ENCODE assay signal across 30 cellular contexts in genomic region chr9:126854734-126855133, GRCh38.
"Had no signal": no experiment of that assay in that cellular context is flagged by ENCODE, and none has a peak within 500 bp of the region (broad histone marks: within the 10 kb centered on the region; RNA-seq: fewer than 3 reads in every experiment).

No MANE protein-coding gene starts in this region.

- H3K9ac ChIP-seq: neural progenitor cell had no signal

- DNase-seq: hypothalamus; immature natural killer cell; kidney; left colon; left lung; lower lobe of right lung; mammary epithelial cell; mesenchymal stem cell; naive B cell; natural killer cell; nephron progenitor cell; occipital lobe; ovary; retina; right cardiac atrium; sigmoid colon; small intestine; stimulated activated CD4-positive, alpha-beta T cell treated with anti-CD3 and anti-CD28 coated beads, Interleukin-1b, Interleukin-23, amount 100 ng/mL, for 48 hours; stimulated activated CD4-positive, alpha-beta T cell treated with anti-CD3 and anti-CD28 coated beads, Interleukin-2, amount 100 ng/mL, for 48 hours; stimulated activated CD4-positive, alpha-beta T cell treated with anti-CD3 and anti-CD28 coated beads, Interleukin-4, amount 100 ng/mL, for 4 hours; stimulated activated CD8-positive, alpha-beta memory T cell treated with anti-CD3 and anti-CD28 coated beads, Interleukin-4, amount 100 ng/mL, for 48 hours; stimulated activated naive CD4-positive, alpha-beta T cell treated with Interleukin-2 at 50 U/mL for 16 hours; stimulated activated naive CD8-positive, alpha-beta T cell treated with anti-CD3 and anti-CD28 coated beads, Interleukin-15, amount 100 ng/mL, for 72 hours; substantia nigra; uterus had no signal

- H3K4me1 ChIP-seq: uterus had no signal

- H3K4me3 ChIP-seq: left lung, lower lobe of right lung, neural progenitor cell, ovary, sigmoid colon, tibial nerve, uterus had no signal

- H3K36me3 ChIP-seq: left lung, lower lobe of right lung, neural progenitor cell, neutrophil, ovary, sigmoid colon, tibial nerve, uterus had no signal

- H3K27ac ChIP-seq: left lung, lower lobe of right lung, neural progenitor cell, neutrophil, ovary, sigmoid colon, tibial nerve, uterus had no signal

- H2AFZ ChIP-seq: neural progenitor cell had no signal

- ATAC-seq: left colon; left lung; lower lobe of right lung; natural killer cell; right cardiac atrium; stimulated activated memory B cell treated with anti-CD40 and anti-IgM and Interleukin-4, amounts not matched to agents 10 μg/mL and 1 μg/mL and 100 μg/mL, for 72 hours; stimulated activated naive CD8-positive, alpha-beta T cell treated with anti-CD3 and anti-CD28 coated beads, Interleukin-15, amount 100 ng/mL, for 72 hours had no signal

- H3K4me2 ChIP-seq: neural progenitor cell had no signal

- FAIRE-seq: islet of Langerhans, kidney, small intestine had no signal

- H3K27me3 ChIP-seq: ovary, uterus had no signal

- H3K9me3 ChIP-seq: left lung, lower lobe of right lung, neutrophil, ovary, sigmoid colon, tibial nerve, uterus had no signal
